7 cellular contexts compared by ENCODE assay signal in genomic region chr7:82810558-82811259, GRCh38.
DNase-seq lines count a peak whose midpoint lies in the region; TF ChIP-seq lines count a peak whose summit lies in the region.

No MANE protein-coding gene starts in this region.

- H3K23ac ChIP-seq in H9 (ENCODE audit: insufficient read length, low read depth, low read length) = no peak overlapping the region

- peak; percentile 66 for TF ChIP-seq CTCF in GM12872 (IDR thresholded peaks at IDR 0.05; ENCODE audit: insufficient read depth, low read depth, low read length)
- peak; percentile 78 for TF ChIP-seq CTCF in H9 (conservative IDR thresholded peaks at IDR 0.05)

- H3K36me3 ChIP-seq in CD4-positive, alpha-beta memory T cell (ENCODE audit: insufficient read depth, low read length) = no peaks in the 10 kb centered on the region

- no peak overlapping the region for H3K27ac ChIP-seq in H9 (ENCODE audit: insufficient read length, low read depth, low read length)
- no peak overlapping the region for H3K27ac ChIP-seq in CD4-positive, alpha-beta memory T cell (ENCODE audit: low read depth, low read length)

- H3K4me3 Mint-ChIP-seq in H9 = no peak overlapping the region
- no peak overlapping the region for H3K4me3 Mint-ChIP-seq in CD4-positive, alpha-beta memory T cell

- no peak overlapping the region for H2BK12ac ChIP-seq in H9 (ENCODE audit: insufficient read length, low read depth, low read length)

- H3K23me2 ChIP-seq in H9 (ENCODE audit: insufficient read length, low read depth, low read length, poor library complexity, severe bottlenecking) = no peaks in the 10 kb centered on the region

- no peaks in the 10 kb centered on the region for H3K79me1 ChIP-seq in H9 (ENCODE audit: insufficient read depth, low read depth, low read length, poor library complexity, severe bottlenecking)

- H3K18ac ChIP-seq in H9 (ENCODE audit: insufficient read length, low read depth, low read length) = no peak overlapping the region

- intact Hi-C loops in CD4-positive, alpha-beta memory T cell (cut with micrococcal nuclease) = no loop called here

- no peak overlapping the region for H3K4me2 ChIP-seq in H9 (ENCODE audit: insufficient read depth, insufficient read length, low read length)

- no peaks in the 10 kb centered on the region for H3K9me3 ChIP-seq in H9 (ENCODE audit: control insufficient read depth, low read depth, low read length)
- H3K9me3 ChIP-seq in CD4-positive, alpha-beta memory T cell (ENCODE audit: control insufficient read depth in 1 of 2, low read length in 2 of 2) = no peaks in the 10 kb centered on the region

- H4K20me1 ChIP-seq in H9 (ENCODE audit: control insufficient read depth, insufficient read depth, insufficient read length) = no peaks in the 10 kb centered on the region

- CTCF ChIA-PET in CD4-positive, alpha-beta memory T cell (lab: Charles Lee; ENCODE audit: partially characterized antibody) = no interaction called here

- no peak overlapping the region for H4K8ac ChIP-seq in H9 (replicated peaks; ENCODE audit: insufficient read length, low read depth, low read length)

- H2AFZ ChIP-seq in H9 (ENCODE audit: low read length) = no peak overlapping the region

- no peak overlapping the region for H3K9ac ChIP-seq in H9 (ENCODE audit: extremely low read depth, insufficient read length, low read length)

- in situ Hi-C loops in SK-MEL-5 (cut with HindIII; ENCODE audit: low pct_unique_long_range_greater_than_20kb, low sequenced_read_pairs) = no loop called here

- no peak overlapping the region for H3K14ac ChIP-seq in H9 (ENCODE audit: insufficient read depth, low read length)

- no peak overlapping the region for H2BK20ac ChIP-seq in H9 (ENCODE audit: low read depth, low read length, poor library complexity, severe bottlenecking)

- DNase-seq in H9 = no peak
- DNase-seq in NAMALWA (ENCODE audit: low spot score) = peak; percentile 88
- peak; percentile 80 for DNase-seq in SK-MEL-5 (ENCODE audit: low read depth, low spot score)
- peak; percentile 93 for DNase-seq in fibroblast of peridontal ligament (ENCODE audit: extremely low read depth)
- DNase-seq in retina = peak; percentile 48
- no peak for DNase-seq in CD4-positive, alpha-beta memory T cell

- no peak overlapping the region for H4K5ac ChIP-seq in H9 (ENCODE audit: insufficient read length, low read depth, low read length)

- no peak overlapping the region for H3K56ac ChIP-seq in H9 (ENCODE audit: insufficient read length, low read depth, low read length)

- H3T11ph ChIP-seq in H9 (ENCODE audit: low read length) = no peak overlapping the region

- no peak overlapping the region for H2BK15ac ChIP-seq in H9 (ENCODE audit: low read depth, low read length)

- no peaks in the 10 kb centered on the region for H3K9me3 Mint-ChIP-seq in H9
- peaks cover 0 to 6% (median 2%) of the 10 kb centered on the region in 8 donors for H3K9me3 Mint-ChIP-seq in CD4-positive, alpha-beta memory T cell

- H2BK5ac ChIP-seq in H9 (ENCODE audit: insufficient read length, low read length) = no peak overlapping the region

- WGBS in H9 (ENCODE audit: extremely low coverage, insufficient read length, low lambda C conversion rate) = no CpG with 5 or more reads among the region's 4 CpGs

- H3K4me1 ChIP-seq in H9 (ENCODE audit: insufficient read depth, low read length) = no peaks in the 10 kb centered on the region; the same call in 1 of the 2 replicates
- H3K4me1 ChIP-seq in CD4-positive, alpha-beta memory T cell (ENCODE audit: insufficient read depth, low read length) = no peaks in the 10 kb centered on the region

- H3K4ac ChIP-seq in H9 (ENCODE audit: low read depth, low read length) = no peak overlapping the region

- no peaks in the 10 kb centered on the region for H3K36me3 Mint-ChIP-seq in H9 (ENCODE audit: insufficient read depth in 1 of 3, low read depth in 3 of 3)
- H3K36me3 Mint-ChIP-seq in CD4-positive, alpha-beta memory T cell = no peaks in the 10 kb centered on the region

- POLR2A ChIA-PET in CD4-positive, alpha-beta memory T cell (lab: Charles Lee; ENCODE audit: partially characterized antibody) = no interaction called here

- no peaks in the 10 kb centered on the region for H3K79me2 ChIP-seq in H9 (ENCODE audit: insufficient read depth, low read length)

- no peak overlapping the region for H3K4me3 ChIP-seq in CD4-positive, alpha-beta memory T cell (ENCODE audit: low read length in 2 of 2)

- no peaks in the 10 kb centered on the region for H3K27me3 ChIP-seq in H9 (ENCODE audit: insufficient read depth, low read length)
- no peaks in the 10 kb centered on the region for H3K27me3 ChIP-seq in CD4-positive, alpha-beta memory T cell (ENCODE audit: insufficient read depth, low read length)

- H4K91ac ChIP-seq in H9 (ENCODE audit: insufficient read length, low read depth, low read length) = no peak overlapping the region

- no peak overlapping the region for H2AK5ac ChIP-seq in H9 (ENCODE audit: insufficient read length, low read length)

- no peak overlapping the region for H2BK120ac ChIP-seq in H9 (ENCODE audit: low read depth, low read length, poor library complexity, severe bottlenecking)

- peaks cover 8 to 9% of the 10 kb centered on the region in 2 experiments for H3K4me1 Mint-ChIP-seq in H9
- no peaks in the 10 kb centered on the region for H3K4me1 Mint-ChIP-seq in CD4-positive, alpha-beta memory T cell

- H3K27me3 Mint-ChIP-seq in H9 (ENCODE audit: low read depth) = no peaks in the 10 kb centered on the region
- no peaks in the 10 kb centered on the region for H3K27me3 Mint-ChIP-seq in CD4-positive, alpha-beta memory T cell

- H3K27ac Mint-ChIP-seq in H9 = peak overlapping the region in 1 of 3 experiments; percentile 29; a peak in 1 of 7 replicates
- no peak overlapping the region for H3K27ac Mint-ChIP-seq in CD4-positive, alpha-beta memory T cell

Comparison
In these comparisons a context has a peak if more than half of its experiments do, and no peak if none do; other contexts are left out.
1. DNase-seq: peak in NAMALWA (single experiment), SK-MEL-5 (single experiment), fibroblast of peridontal ligament (single experiment) and retina (single experiment); none in H9 (single experiment) and CD4-positive, alpha-beta memory T cell (0 of 5).